Comparison of ENCODE assay signal across 10 cellular contexts in the genomic region with DNA sequence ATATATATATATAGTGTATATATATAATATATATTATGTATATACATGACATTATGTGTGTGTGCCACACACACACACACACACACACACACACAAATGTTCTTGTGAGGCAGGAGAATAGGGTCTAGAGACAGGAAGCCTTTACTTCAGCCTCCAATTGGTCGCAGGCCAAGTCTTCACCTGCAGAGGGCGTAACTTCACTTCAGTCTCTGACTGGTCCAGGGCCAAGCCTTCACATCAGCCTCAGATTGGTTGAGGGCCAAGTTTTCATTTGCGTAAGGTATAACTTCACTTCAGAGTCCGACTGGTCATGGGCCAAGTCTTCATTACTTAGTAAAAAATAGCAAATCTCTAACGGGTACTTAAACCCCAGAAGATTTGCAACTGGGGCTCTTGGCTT. TPM values are rescaled to one million over a fixed set of nuclear protein-coding genes. Genes with fewer than 3 reads are reported as not detected.
DNase-seq lines count a peak whose midpoint lies in the region; ATAC-seq and TF ChIP-seq lines count a peak whose summit lies in the region.
"Had no signal": no experiment of that assay in that cellular context is flagged by ENCODE, and none has a peak within 500 bp of the region (broad histone marks: within the 10 kb centered on the region; RNA-seq: fewer than 3 reads in every experiment).

No MANE protein-coding gene starts in this region.

- TF ChIP-seq CTCF in SU-DHL-6 (IDR thresholded peaks at IDR 0.05; ENCODE audit: insufficient read depth, low read length, poor library complexity, severe bottlenecking): peak; percentile 47

- no peaks in the 10 kb centered on the region for H3K27me3 ChIP-seq in SU-DHL-6 (ENCODE audit: low read length)

- no peaks in the 10 kb centered on the region for H3K36me3 ChIP-seq in SU-DHL-6 (ENCODE audit: low read length)

- H3F3A ChIP-seq in SU-DHL-6 (ENCODE audit: insufficient read depth): no peaks in the 10 kb centered on the region

- H3K4me3 ChIP-seq in SU-DHL-6 (ENCODE audit: insufficient read depth, low read length, poor library complexity, severe bottlenecking): no peak overlapping the region
- H3K4me3 ChIP-seq: A549 had no signal

- DNase-seq in DMS53 (lab: John Stamatoyannopoulos, UW) (peak; percentile 38), DMS53 treated with DMSO at 0.1 percent for 48 hours (lab: John Stamatoyannopoulos, UW; ENCODE audit: unreplicated experiment) (no peak), dermis blood vessel endothelial cell (peak; percentile 4), posterior cingulate gyrus (no peak), amygdala (lab: John Stamatoyannopoulos, UW) (no peak)
- peak; percentile 33 for DNase-seq in stimulated activated CD4-positive, alpha-beta T cell treated with anti-CD3 and anti-CD28 coated beads, Interleukin-4, amount 100 ng/mL, for 24 hours

- H3K9me3 ChIP-seq in SU-DHL-6 (ENCODE audit: insufficient read depth, low read length): no peaks in the 10 kb centered on the region
- H3K9me3 ChIP-seq: A549 had no signal

- H2AFZ ChIP-seq in SU-DHL-6 (ENCODE audit: low read depth, low read length, severe bottlenecking): no peak overlapping the region

- intact Hi-C loops in posterior cingulate gyrus (cut with DNase I): no loop called here

- no peak overlapping the region for H3K9ac ChIP-seq in SU-DHL-6 (ENCODE audit: low read length)

- no peaks in the 10 kb centered on the region for H3K9me2 ChIP-seq in SU-DHL-6 (replicated peaks; ENCODE audit: insufficient read depth, low read length)

- no peak overlapping the region for H3K4me2 ChIP-seq in SU-DHL-6 (ENCODE audit: low read depth, low read length, poor library complexity, severe bottlenecking)
- H3K4me2 ChIP-seq: A549 had no signal

- H3K27ac ChIP-seq in SU-DHL-6 (ENCODE audit: low read depth, low read length): no peak overlapping the region
- H3K27ac ChIP-seq: A549 had no signal

- H3K79me2 ChIP-seq in SU-DHL-6 (ENCODE audit: insufficient read depth, low read length): no peaks in the 10 kb centered on the region

- H4K20me1 ChIP-seq in SU-DHL-6 (ENCODE audit: low read depth, low read length): no peaks in the 10 kb centered on the region

- ATAC-seq in HG03175 (IDR thresholded peaks at IDR 0.05; ENCODE audit: unreplicated experiment): no peak

RNA-seq across cellular contexts. Expression of a gene that starts 13.2 kb away (rescaled TPM):
- total RNA-seq in dermis blood vessel endothelial cell: 84.9 and 97.9 TPM in 2 replicates

RNA-seq across cellular contexts. Expression of a gene that starts 30.1 kb away (rescaled TPM):
- not detected in 2 replicates for total RNA-seq in dermis blood vessel endothelial cell
- total RNA-seq: endothelial cell of umbilical vein had no signal

Comparison
In these comparisons a context has a peak if more than half of its experiments do, and no peak if none do; other contexts are left out.
1. DNase-seq: peak in DMS53 (single experiment), dermis blood vessel endothelial cell (single experiment) and stimulated activated CD4-positive, alpha-beta T cell treated with anti-CD3 and anti-CD28 coated beads, Interleukin-4, amount 100 ng/mL, for 24 hours (single experiment); none in DMS53 treated with DMSO at 0.1 percent for 48 hours (single experiment), posterior cingulate gyrus (0 of 10) and amygdala (0 of 56).